8 cellular contexts compared by ENCODE assay signal in genomic region chr1:6601865-6602668, GRCh38. TPM values are rescaled to one million over a fixed set of nuclear protein-coding genes. Genes with fewer than 3 reads are reported as not detected.
DNase-seq lines count a peak whose midpoint lies in the region; ATAC-seq and TF ChIP-seq lines count a peak whose summit lies in the region.

No MANE protein-coding gene starts in this region.

- peak; percentile 55 for DNase-seq in GM12865 (ENCODE audit: low read depth)
- peak; percentile 71 for DNase-seq in activated T-helper 2 cell treated with anti-CD3 and anti-CD28 coated beads, Interferon-gamma antibody, Interleukin-2, Interleukin-4, amounts not matched to agents 10 μg/mL and 5 μg/mL and 100 μg/mL, durations not matched to agents 14 hours and 24 hours and 36 hours (ENCODE audit: low spot score)
- DNase-seq in glomerular visceral epithelial cell (ENCODE audit: extremely low spot score), result peak; percentile 41
- DNase-seq in omental fat pad (ENCODE audit: low spot score), result no peak
- no peak for DNase-seq in NCI-H446 (lab: John Stamatoyannopoulos, UW)
- DNase-seq in UCSD-AML1 (lab: John Stamatoyannopoulos, UW; ENCODE audit: unreplicated experiment), result no peak

- H3K4me3 Mint-ChIP-seq in activated T-helper 2 cell treated with anti-CD3 and anti-CD28 coated beads, Interferon-gamma antibody, Interleukin-2, Interleukin-4, amounts not matched to agents 10 μg/mL and 5 μg/mL and 100 μg/mL, durations not matched to agents 14 hours and 24 hours and 36 hours (ENCODE audit: low read depth), result peak overlapping the region; percentile 96

- H3K27me3 Mint-ChIP-seq in activated T-helper 2 cell treated with anti-CD3 and anti-CD28 coated beads, Interferon-gamma antibody, Interleukin-2, Interleukin-4, amounts not matched to agents 10 μg/mL and 5 μg/mL and 100 μg/mL, durations not matched to agents 14 hours and 24 hours and 36 hours (ENCODE audit: low read depth), result no peaks in the 10 kb centered on the region

- H3K9me2 ChIP-seq in Loucy (replicated peaks; ENCODE audit: low read depth, low read length), result no peaks in the 10 kb centered on the region

- H3F3A ChIP-seq in Loucy (ENCODE audit: low read depth), result 0 out of 2 replicates have a peak, but pooled peaks cover 5% of the 10 kb centered on the region

- H3K27ac Mint-ChIP-seq in activated T-helper 2 cell treated with anti-CD3 and anti-CD28 coated beads, Interferon-gamma antibody, Interleukin-2, Interleukin-4, amounts not matched to agents 10 μg/mL and 5 μg/mL and 100 μg/mL, durations not matched to agents 14 hours and 24 hours and 36 hours, result peak overlapping the region; percentile 97

- H4K20me1 ChIP-seq in Loucy (ENCODE audit: insufficient read depth, low read length, poor library complexity, severe bottlenecking), result peaks cover 29% of the 10 kb centered on the region

- intact Hi-C loops in activated T-helper 2 cell treated with anti-CD3 and anti-CD28 coated beads, Interferon-gamma antibody, Interleukin-2, Interleukin-4, amounts not matched to agents 10 μg/mL and 5 μg/mL and 100 μg/mL, durations not matched to agents 14 hours and 24 hours and 36 hours (cut with micrococcal nuclease), result loop anchor here (1.0 to 2.0 kb wide), 2 partner anchors 23 to 47 kb away; partner anchors contain the start of genes NOL9 and TAS1R1

- peaks cover 14% of the 10 kb centered on the region; the same call in 1 of the 2 replicates for H3K36me3 ChIP-seq in Loucy (ENCODE audit: insufficient read depth, low read length)

- H3K27me3 ChIP-seq in Loucy (ENCODE audit: insufficient read depth, low read length, poor library complexity, severe bottlenecking), result no peaks in the 10 kb centered on the region

- peak overlapping the region; percentile 94 for H3K4me2 ChIP-seq in Loucy (ENCODE audit: low read depth, low read length, poor library complexity, severe bottlenecking)

- H3K9me3 ChIP-seq in Loucy (ENCODE audit: insufficient read depth, low read depth, low read length), result no peaks in the 10 kb centered on the region

- no peak for TF ChIP-seq CTCF in GM12865 (IDR thresholded peaks at IDR 0.05; ENCODE audit: insufficient read depth, low read depth, low read length, missing control alignments)
- no peak for TF ChIP-seq CTCF in Loucy (conservative IDR thresholded peaks at IDR 0.05; ENCODE audit: low read length)
- no peak for TF ChIP-seq CTCF in omental fat pad (IDR thresholded peaks at IDR 0.05)

- no peaks in the 10 kb centered on the region for H3K9me3 Mint-ChIP-seq in activated T-helper 2 cell treated with anti-CD3 and anti-CD28 coated beads, Interferon-gamma antibody, Interleukin-2, Interleukin-4, amounts not matched to agents 10 μg/mL and 5 μg/mL and 100 μg/mL, durations not matched to agents 14 hours and 24 hours and 36 hours

- peaks cover 24% of the 10 kb centered on the region for H3K4me1 ChIP-seq in Loucy (ENCODE audit: insufficient read depth, low read length, poor library complexity, severe bottlenecking)

- peak overlapping the region; percentile 75 for H3K4me3 ChIP-seq in GM12865 (ENCODE audit: low read depth, low read length)
- peak overlapping the region; percentile 81 for H3K4me3 ChIP-seq in Loucy (ENCODE audit: low read length, poor library complexity, severe bottlenecking)

- ATAC-seq in GM21786 (IDR thresholded peaks at IDR 0.05; ENCODE audit: unreplicated experiment) (peak; percentile 25), omental fat pad (ENCODE audit: low FRiP score) (peak; percentile 2)

- H2AFZ ChIP-seq in Loucy (ENCODE audit: low read length), result peak overlapping the region; percentile 94

- H3K79me2 ChIP-seq in Loucy (ENCODE audit: insufficient read depth, low read length), result peaks cover 53% of the 10 kb centered on the region

- H3K36me3 Mint-ChIP-seq in activated T-helper 2 cell treated with anti-CD3 and anti-CD28 coated beads, Interferon-gamma antibody, Interleukin-2, Interleukin-4, amounts not matched to agents 10 μg/mL and 5 μg/mL and 100 μg/mL, durations not matched to agents 14 hours and 24 hours and 36 hours (ENCODE audit: low read depth), result peaks cover 35% of the 10 kb centered on the region

- H3K4me1 Mint-ChIP-seq in activated T-helper 2 cell treated with anti-CD3 and anti-CD28 coated beads, Interferon-gamma antibody, Interleukin-2, Interleukin-4, amounts not matched to agents 10 μg/mL and 5 μg/mL and 100 μg/mL, durations not matched to agents 14 hours and 24 hours and 36 hours (ENCODE audit: low read depth), result peaks cover 21% of the 10 kb centered on the region

- H3K9ac ChIP-seq in Loucy (ENCODE audit: low read depth, low read length, poor library complexity, severe bottlenecking), result peak overlapping the region; percentile 74

RNA-seq across cellular contexts. Expression of gene KLHL21, which starts 0.6 kb away (rescaled TPM):
- 21.3 and 22.6 TPM in 2 replicates for total RNA-seq in activated T-helper 2 cell treated with anti-CD3 and anti-CD28 coated beads, Interferon-gamma antibody, Interleukin-2, Interleukin-4, amounts not matched to agents 10 μg/mL and 5 μg/mL and 100 μg/mL, durations not matched to agents 14 hours and 24 hours and 36 hours
- total RNA-seq in omental fat pad, result 10 to 100 TPM; 48.3 to 98.5 (median 57.0) TPM

RNA-seq across cellular contexts. Expression of gene PHF13, which starts 11.5 kb away (rescaled TPM):
- 19.7 and 20.4 TPM in 2 replicates for total RNA-seq in activated T-helper 2 cell treated with anti-CD3 and anti-CD28 coated beads, Interferon-gamma antibody, Interleukin-2, Interleukin-4, amounts not matched to agents 10 μg/mL and 5 μg/mL and 100 μg/mL, durations not matched to agents 14 hours and 24 hours and 36 hours
- total RNA-seq in omental fat pad, result 10 to 100 TPM in 3 of 4 donors, 1 to 10 TPM in 1; 8.6 to 15.1 (median 14.7) TPM

RNA-seq across cellular contexts. Expression of gene ZBTB48, which starts 22.3 kb away (rescaled TPM):
- 26.3 and 28.0 TPM in 2 replicates for total RNA-seq in activated T-helper 2 cell treated with anti-CD3 and anti-CD28 coated beads, Interferon-gamma antibody, Interleukin-2, Interleukin-4, amounts not matched to agents 10 μg/mL and 5 μg/mL and 100 μg/mL, durations not matched to agents 14 hours and 24 hours and 36 hours
- 10 to 100 TPM in 3 of 4 donors, 1 to 10 TPM in 1; 9.9 to 19.2 (median 13.4) TPM for total RNA-seq in omental fat pad

RNA-seq across cellular contexts. Expression of gene THAP3, which starts 22.6 kb away (rescaled TPM):
- 23.2 and 24.1 TPM in 2 replicates for total RNA-seq in activated T-helper 2 cell treated with anti-CD3 and anti-CD28 coated beads, Interferon-gamma antibody, Interleukin-2, Interleukin-4, amounts not matched to agents 10 μg/mL and 5 μg/mL and 100 μg/mL, durations not matched to agents 14 hours and 24 hours and 36 hours
- total RNA-seq in omental fat pad, result 10 to 100 TPM; 11.6 to 35.0 (median 23.2) TPM

RNA-seq across cellular contexts. Expression of gene TAS1R1, which starts 47.0 kb away (rescaled TPM):
- not detected in 2 replicates for total RNA-seq in activated T-helper 2 cell treated with anti-CD3 and anti-CD28 coated beads, Interferon-gamma antibody, Interleukin-2, Interleukin-4, amounts not matched to agents 10 μg/mL and 5 μg/mL and 100 μg/mL, durations not matched to agents 14 hours and 24 hours and 36 hours
- total RNA-seq in omental fat pad, result under 1 TPM in 1 of 4 donors, not detected in 3; 0.19 TPM

Comparison
In these comparisons a context has a peak if more than half of its experiments do, and no peak if none do; other contexts are left out.
1. DNase-seq: peak in GM12865 (single experiment), activated T-helper 2 cell treated with anti-CD3 and anti-CD28 coated beads, Interferon-gamma antibody, Interleukin-2, Interleukin-4, amounts not matched to agents 10 μg/mL and 5 μg/mL and 100 μg/mL, durations not matched to agents 14 hours and 24 hours and 36 hours (single experiment) and glomerular visceral epithelial cell (single experiment); none in omental fat pad (single experiment), NCI-H446 (0 of 2) and UCSD-AML1 (single experiment).